1 cellular context compared by ENCODE assay signal in the genomic region with DNA sequence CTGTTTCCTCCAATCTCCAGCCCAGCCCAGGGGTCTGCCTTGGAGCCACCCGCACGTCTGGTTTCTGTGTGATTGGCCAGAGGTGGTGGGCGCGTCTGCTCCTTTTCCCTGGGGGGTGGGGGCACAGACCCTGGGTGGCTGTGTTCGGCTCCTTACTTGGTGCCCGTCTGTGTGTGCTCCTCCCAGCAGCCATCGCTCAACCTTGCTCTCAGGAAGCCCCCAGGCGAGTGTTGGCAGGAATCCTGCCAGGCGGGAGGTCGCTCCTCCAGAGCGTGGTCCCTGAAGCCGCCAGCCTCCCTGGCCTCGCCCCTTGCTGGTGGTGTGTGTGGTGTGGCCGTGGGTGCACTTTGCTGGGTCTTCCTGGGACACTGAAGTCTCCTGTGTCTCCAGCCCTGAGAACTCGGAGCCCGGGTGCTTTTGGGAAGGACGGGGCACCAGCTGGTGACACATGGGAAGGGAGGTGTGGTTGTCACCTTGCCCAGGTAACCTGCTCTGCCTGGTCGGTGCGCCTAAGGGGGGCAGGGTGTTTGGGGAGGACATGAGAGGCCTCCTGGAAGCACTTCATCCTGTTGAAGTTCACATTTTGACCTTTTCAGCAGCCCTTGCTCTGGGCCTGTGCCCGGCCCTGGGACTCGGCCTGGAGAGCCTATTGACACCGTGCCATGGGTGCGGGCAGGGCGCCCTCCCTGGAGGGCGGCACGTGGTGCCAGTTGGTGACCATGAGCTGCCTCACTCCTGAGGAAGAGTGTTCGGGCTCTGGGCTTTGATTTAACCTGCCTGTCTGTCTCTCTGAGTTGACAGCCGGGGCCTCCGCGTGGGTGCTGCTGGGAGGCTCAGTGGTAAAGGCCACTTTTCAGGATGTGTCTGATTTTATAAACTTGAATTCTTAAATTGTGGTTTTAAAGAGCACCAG.
A peak's percentile ranks its signal among the peaks of the same experiment; 100 is the strongest.
TF ChIP-seq lines count a peak whose summit lies in the region.

No MANE protein-coding gene starts in this region.

TF ChIP-seq in HepG2, 621 proteins besides CTCF, POLR2A, EP300 and RAD21 (continued from another document and continues in another):
- TF ChIP-seq, protein P1, sequence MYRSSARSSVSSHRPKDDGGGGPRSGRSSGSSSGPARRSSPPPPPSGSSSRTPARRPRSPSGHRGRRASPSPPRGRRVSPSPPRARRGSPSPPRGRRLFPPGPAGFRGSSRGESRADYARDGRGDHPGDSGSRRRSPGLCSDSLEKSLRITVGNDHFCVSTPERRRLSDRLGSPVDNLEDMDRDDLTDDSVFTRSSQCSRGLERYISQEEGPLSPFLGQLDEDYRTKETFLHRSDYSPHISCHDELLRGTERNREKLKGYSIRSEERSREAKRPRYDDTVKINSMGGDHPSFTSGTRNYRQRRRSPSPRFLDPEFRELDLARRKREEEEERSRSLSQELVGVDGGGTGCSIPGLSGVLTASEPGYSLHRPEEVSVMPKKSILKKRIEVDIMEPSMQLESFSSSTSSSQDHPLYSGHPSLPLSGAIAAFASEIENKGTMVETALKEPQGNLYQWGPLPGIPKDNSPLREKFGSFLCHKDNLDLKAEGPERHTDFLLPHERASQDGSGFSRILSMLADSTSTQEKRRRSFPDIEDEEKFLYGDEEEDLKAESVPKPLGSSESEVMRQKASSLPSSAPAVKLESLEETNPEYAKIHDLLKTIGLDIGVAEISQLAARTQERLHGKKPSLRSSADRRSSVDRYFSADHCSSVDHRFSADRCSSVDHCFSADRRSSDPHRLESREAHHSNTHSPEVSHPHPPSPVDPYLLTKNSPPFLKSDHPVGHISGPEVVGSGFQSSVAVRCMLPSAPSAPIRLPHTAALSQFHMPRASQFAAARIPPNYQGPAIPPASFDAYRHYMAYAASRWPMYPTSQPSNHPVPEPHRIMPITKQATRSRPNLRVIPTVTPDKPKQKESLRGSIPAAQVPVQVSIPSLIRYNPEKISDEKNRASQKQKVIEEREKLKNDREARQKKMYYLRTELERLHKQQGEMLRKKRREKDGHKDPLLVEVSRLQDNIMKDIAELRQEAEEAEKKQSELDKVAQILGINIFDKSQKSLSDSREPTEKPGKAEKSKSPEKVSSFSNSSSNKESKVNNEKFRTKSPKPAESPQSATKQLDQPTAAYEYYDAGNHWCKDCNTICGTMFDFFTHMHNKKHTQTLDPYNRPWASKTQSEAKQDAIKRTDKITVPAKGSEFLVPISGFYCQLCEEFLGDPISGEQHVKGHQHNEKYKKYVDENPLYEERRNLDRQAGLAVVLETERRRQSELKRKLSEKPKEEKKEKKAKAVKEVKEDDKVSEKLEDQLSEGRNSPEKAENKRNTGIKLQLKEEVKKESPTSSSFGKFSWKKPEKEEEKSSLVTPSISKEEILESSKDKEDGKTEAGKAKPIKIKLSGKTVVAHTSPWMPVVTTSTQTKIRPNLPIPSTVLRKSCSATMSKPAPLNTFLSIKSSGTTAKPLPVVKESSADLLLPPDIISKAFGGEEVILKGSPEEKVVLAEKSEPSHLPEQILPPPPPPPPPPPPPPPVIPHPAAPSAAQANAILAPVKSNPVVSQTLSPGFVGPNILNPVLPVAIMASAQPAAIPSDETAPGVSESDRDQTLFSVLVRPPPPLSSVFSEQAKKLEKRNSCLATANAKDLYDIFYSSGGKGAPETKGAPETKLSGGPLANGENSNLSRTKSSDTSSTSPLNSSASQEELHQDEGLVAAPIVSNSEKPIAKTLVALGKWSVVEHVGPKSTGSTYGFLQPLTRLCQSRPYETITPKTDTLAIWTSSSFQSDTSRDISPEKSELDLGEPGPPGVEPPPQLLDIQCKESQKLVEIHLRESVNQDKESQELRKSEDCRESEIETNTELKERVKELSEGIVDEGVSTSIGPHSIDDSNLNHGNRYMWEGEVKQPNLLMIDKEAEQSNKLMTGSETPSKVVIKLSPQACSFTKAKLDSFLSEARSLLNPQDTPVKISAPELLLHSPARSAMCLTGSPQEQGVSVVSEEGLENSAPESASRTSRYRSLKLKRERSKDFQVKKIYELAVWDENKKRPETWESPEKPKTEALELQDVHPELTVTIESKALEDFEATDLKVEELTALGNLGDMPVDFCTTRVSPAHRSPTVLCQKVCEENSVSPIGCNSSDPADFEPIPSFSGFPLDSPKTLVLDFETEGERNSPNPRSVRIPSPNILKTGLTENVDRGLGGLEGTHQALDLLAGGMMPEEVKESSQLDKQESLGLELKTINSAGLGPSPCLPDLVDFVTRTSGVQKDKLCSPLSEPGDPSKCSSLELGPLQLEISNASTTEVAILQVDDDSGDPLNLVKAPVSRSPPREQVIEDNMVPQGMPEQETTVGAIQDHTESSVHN (CRISPR knock-in tag; IDR thresholded peaks at IDR 0.05) = no peak; the same call in 1 of the 2 replicates
- TF ChIP-seq ZNF331 (CRISPR knock-in tag; IDR thresholded peaks at IDR 0.05) = 0 out of 2 replicates have a peak, but pooled peaks have one; percentile 5
- TF ChIP-seq EHMT2 (IDR thresholded peaks at IDR 0.05; ENCODE audit: borderline replicate concordance, low read depth, low read length) = peak; percentile 19; the same call in 1 of the 2 replicates
- TF ChIP-seq, protein P2, sequence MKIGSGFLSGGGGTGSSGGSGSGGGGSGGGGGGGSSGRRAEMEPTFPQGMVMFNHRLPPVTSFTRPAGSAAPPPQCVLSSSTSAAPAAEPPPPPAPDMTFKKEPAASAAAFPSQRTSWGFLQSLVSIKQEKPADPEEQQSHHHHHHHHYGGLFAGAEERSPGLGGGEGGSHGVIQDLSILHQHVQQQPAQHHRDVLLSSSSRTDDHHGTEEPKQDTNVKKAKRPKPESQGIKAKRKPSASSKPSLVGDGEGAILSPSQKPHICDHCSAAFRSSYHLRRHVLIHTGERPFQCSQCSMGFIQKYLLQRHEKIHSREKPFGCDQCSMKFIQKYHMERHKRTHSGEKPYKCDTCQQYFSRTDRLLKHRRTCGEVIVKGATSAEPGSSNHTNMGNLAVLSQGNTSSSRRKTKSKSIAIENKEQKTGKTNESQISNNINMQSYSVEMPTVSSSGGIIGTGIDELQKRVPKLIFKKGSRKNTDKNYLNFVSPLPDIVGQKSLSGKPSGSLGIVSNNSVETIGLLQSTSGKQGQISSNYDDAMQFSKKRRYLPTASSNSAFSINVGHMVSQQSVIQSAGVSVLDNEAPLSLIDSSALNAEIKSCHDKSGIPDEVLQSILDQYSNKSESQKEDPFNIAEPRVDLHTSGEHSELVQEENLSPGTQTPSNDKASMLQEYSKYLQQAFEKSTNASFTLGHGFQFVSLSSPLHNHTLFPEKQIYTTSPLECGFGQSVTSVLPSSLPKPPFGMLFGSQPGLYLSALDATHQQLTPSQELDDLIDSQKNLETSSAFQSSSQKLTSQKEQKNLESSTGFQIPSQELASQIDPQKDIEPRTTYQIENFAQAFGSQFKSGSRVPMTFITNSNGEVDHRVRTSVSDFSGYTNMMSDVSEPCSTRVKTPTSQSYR (CRISPR knock-in tag; IDR thresholded peaks at IDR 0.05; ENCODE audit: borderline replicate concordance) = peak; percentile 54; the same call in 1 of the 2 replicates
- TF ChIP-seq, protein P3, sequence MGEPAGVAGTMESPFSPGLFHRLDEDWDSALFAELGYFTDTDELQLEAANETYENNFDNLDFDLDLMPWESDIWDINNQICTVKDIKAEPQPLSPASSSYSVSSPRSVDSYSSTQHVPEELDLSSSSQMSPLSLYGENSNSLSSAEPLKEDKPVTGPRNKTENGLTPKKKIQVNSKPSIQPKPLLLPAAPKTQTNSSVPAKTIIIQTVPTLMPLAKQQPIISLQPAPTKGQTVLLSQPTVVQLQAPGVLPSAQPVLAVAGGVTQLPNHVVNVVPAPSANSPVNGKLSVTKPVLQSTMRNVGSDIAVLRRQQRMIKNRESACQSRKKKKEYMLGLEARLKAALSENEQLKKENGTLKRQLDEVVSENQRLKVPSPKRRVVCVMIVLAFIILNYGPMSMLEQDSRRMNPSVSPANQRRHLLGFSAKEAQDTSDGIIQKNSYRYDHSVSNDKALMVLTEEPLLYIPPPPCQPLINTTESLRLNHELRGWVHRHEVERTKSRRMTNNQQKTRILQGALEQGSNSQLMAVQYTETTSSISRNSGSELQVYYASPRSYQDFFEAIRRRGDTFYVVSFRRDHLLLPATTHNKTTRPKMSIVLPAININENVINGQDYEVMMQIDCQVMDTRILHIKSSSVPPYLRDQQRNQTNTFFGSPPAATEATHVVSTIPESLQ (CRISPR knock-in tag; conservative IDR thresholded peaks at IDR 0.05) = no peak; the same call in 1 of the 2 replicates
- TF ChIP-seq, protein P4, sequence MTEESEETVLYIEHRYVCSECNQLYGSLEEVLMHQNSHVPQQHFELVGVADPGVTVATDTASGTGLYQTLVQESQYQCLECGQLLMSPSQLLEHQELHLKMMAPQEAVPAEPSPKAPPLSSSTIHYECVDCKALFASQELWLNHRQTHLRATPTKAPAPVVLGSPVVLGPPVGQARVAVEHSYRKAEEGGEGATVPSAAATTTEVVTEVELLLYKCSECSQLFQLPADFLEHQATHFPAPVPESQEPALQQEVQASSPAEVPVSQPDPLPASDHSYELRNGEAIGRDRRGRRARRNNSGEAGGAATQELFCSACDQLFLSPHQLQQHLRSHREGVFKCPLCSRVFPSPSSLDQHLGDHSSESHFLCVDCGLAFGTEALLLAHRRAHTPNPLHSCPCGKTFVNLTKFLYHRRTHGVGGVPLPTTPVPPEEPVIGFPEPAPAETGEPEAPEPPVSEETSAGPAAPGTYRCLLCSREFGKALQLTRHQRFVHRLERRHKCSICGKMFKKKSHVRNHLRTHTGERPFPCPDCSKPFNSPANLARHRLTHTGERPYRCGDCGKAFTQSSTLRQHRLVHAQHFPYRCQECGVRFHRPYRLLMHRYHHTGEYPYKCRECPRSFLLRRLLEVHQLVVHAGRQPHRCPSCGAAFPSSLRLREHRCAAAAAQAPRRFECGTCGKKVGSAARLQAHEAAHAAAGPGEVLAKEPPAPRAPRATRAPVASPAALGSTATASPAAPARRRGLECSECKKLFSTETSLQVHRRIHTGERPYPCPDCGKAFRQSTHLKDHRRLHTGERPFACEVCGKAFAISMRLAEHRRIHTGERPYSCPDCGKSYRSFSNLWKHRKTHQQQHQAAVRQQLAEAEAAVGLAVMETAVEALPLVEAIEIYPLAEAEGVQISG (CRISPR knock-in tag; IDR thresholded peaks at IDR 0.05) = 0 out of 2 replicates have a peak, but pooled peaks have one; percentile 21
- TF ChIP-seq EEA1 (CRISPR knock-in tag; IDR thresholded peaks at IDR 0.05; ENCODE audit: borderline replicate concordance) = no peak
- 0 out of 2 replicates have a peak, but pooled peaks have one; percentile 44 for TF ChIP-seq ATF7-NPFF (CRISPR knock-in tag; IDR thresholded peaks at IDR 0.05; ENCODE audit: low read depth)
- TF ChIP-seq, protein P5, sequence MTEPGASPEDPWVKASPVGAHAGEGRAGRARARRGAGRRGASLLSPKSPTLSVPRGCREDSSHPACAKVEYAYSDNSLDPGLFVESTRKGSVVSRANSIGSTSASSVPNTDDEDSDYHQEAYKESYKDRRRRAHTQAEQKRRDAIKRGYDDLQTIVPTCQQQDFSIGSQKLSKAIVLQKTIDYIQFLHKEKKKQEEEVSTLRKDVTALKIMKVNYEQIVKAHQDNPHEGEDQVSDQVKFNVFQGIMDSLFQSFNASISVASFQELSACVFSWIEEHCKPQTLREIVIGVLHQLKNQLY (CRISPR knock-in tag; IDR thresholded peaks at IDR 0.05) = no peak
- no peak for TF ChIP-seq CEBPB (IDR thresholded peaks at IDR 0.05; ENCODE audit: borderline replicate concordance, low read depth, low read length)
- no peak for TF ChIP-seq ZNF781 (CRISPR knock-in tag; IDR thresholded peaks at IDR 0.05; ENCODE audit: borderline replicate concordance, not compliant biosample characterization)
- no peak for TF ChIP-seq ZNF367 (CRISPR knock-in tag; IDR thresholded peaks at IDR 0.05; ENCODE audit: borderline replicate concordance)
- no peak for TF ChIP-seq ZNF720 (CRISPR knock-in tag; IDR thresholded peaks at IDR 0.05)
- TF ChIP-seq, protein P6, sequence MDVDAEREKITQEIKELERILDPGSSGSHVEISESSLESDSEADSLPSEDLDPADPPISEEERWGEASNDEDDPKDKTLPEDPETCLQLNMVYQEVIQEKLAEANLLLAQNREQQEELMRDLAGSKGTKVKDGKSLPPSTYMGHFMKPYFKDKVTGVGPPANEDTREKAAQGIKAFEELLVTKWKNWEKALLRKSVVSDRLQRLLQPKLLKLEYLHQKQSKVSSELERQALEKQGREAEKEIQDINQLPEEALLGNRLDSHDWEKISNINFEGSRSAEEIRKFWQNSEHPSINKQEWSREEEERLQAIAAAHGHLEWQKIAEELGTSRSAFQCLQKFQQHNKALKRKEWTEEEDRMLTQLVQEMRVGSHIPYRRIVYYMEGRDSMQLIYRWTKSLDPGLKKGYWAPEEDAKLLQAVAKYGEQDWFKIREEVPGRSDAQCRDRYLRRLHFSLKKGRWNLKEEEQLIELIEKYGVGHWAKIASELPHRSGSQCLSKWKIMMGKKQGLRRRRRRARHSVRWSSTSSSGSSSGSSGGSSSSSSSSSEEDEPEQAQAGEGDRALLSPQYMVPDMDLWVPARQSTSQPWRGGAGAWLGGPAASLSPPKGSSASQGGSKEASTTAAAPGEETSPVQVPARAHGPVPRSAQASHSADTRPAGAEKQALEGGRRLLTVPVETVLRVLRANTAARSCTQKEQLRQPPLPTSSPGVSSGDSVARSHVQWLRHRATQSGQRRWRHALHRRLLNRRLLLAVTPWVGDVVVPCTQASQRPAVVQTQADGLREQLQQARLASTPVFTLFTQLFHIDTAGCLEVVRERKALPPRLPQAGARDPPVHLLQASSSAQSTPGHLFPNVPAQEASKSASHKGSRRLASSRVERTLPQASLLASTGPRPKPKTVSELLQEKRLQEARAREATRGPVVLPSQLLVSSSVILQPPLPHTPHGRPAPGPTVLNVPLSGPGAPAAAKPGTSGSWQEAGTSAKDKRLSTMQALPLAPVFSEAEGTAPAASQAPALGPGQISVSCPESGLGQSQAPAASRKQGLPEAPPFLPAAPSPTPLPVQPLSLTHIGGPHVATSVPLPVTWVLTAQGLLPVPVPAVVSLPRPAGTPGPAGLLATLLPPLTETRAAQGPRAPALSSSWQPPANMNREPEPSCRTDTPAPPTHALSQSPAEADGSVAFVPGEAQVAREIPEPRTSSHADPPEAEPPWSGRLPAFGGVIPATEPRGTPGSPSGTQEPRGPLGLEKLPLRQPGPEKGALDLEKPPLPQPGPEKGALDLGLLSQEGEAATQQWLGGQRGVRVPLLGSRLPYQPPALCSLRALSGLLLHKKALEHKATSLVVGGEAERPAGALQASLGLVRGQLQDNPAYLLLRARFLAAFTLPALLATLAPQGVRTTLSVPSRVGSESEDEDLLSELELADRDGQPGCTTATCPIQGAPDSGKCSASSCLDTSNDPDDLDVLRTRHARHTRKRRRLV (CRISPR knock-in tag; IDR thresholded peaks at IDR 0.05) = 0 out of 2 replicates have a peak, but pooled peaks have one; percentile 52
- TF ChIP-seq, protein P7, sequence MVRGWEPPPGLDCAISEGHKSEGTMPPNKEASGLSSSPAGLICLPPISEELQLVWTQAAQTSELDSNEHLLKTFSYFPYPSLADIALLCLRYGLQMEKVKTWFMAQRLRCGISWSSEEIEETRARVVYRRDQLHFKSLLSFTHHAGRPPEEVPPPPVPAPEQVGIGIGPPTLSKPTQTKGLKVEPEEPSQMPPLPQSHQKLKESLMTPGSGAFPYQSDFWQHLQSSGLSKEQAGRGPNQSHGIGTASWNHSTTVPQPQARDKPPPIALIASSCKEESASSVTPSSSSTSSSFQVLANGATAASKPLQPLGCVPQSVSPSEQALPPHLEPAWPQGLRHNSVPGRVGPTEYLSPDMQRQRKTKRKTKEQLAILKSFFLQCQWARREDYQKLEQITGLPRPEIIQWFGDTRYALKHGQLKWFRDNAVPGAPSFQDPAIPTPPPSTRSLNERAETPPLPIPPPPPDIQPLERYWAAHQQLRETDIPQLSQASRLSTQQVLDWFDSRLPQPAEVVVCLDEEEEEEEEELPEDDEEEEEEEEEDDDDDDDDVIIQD (CRISPR knock-in tag; IDR thresholded peaks at IDR 0.05; ENCODE audit: low read depth) = peak; percentile 18; the same call in 1 of the 2 replicates
- no peak for TF ChIP-seq SP2 (CRISPR knock-in tag; IDR thresholded peaks at IDR 0.05)
- TF ChIP-seq, protein P8, sequence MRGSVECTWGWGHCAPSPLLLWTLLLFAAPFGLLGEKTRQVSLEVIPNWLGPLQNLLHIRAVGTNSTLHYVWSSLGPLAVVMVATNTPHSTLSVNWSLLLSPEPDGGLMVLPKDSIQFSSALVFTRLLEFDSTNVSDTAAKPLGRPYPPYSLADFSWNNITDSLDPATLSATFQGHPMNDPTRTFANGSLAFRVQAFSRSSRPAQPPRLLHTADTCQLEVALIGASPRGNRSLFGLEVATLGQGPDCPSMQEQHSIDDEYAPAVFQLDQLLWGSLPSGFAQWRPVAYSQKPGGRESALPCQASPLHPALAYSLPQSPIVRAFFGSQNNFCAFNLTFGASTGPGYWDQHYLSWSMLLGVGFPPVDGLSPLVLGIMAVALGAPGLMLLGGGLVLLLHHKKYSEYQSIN (CRISPR knock-in tag; IDR thresholded peaks at IDR 0.05; ENCODE audit: borderline replicate concordance) = no peak
